Comparison of ENCODE assay signal across 1 cellular context in genomic region chr2:47336259-47337238, GRCh38.
TF ChIP-seq lines count a peak whose summit lies in the region.

No MANE protein-coding gene starts in this region.

TF ChIP-seq in GM23338, 12 proteins besides CTCF, POLR2A, EP300 and RAD21 (continued from another document):
- TF ChIP-seq ETS1 (IDR thresholded peaks at IDR 0.05): no peak
- no peak for TF ChIP-seq ZNF331 (CRISPR knock-in tag; IDR thresholded peaks at IDR 0.05; ENCODE audit: low read depth)
- no peak for TF ChIP-seq ZNF462 (CRISPR knock-in tag; IDR thresholded peaks at IDR 0.05)
TF ChIP-seq in GM23338: peak in this region for 0.
